1 cellular context compared by ENCODE assay signal in genomic region chr6:167396659-167397490, GRCh38.
TF ChIP-seq lines count a peak whose summit lies in the region.

No MANE protein-coding gene starts in this region.

TF ChIP-seq in HepG2, 621 proteins besides CTCF, POLR2A, EP300 and RAD21 (continued from another document and continues in another):
- TF ChIP-seq, protein P1, sequence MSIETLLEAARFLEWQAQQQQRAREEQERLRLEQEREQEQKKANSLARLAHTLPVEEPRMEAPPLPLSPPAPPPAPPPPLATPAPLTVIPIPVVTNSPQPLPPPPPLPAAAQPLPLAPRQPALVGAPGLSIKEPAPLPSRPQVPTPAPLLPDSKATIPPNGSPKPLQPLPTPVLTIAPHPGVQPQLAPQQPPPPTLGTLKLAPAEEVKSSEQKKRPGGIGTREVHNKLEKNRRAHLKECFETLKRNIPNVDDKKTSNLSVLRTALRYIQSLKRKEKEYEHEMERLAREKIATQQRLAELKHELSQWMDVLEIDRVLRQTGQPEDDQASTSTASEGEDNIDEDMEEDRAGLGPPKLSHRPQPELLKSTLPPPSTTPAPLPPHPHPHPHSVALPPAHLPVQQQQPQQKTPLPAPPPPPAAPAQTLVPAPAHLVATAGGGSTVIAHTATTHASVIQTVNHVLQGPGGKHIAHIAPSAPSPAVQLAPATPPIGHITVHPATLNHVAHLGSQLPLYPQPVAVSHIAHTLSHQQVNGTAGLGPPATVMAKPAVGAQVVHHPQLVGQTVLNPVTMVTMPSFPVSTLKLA (IDR thresholded peaks at IDR 0.05): no peak
- TF ChIP-seq RARG (CRISPR knock-in tag; IDR thresholded peaks at IDR 0.05; ENCODE audit: low read depth): no peak
- TF ChIP-seq SOX13 (IDR thresholded peaks at IDR 0.05): no peak
- TF ChIP-seq SOX13 (CRISPR knock-in tag; conservative IDR thresholded peaks at IDR 0.05 in 1 of 2, IDR thresholded peaks at IDR 0.05 in 1 of 2): peak in 1 of 2 experiments; percentile 57; a peak in 1 of 4 replicates
- no peak for TF ChIP-seq YEATS2 (CRISPR knock-in tag; IDR thresholded peaks at IDR 0.05; ENCODE audit: borderline replicate concordance)
- 0 out of 2 replicates have a peak, but pooled peaks have one; percentile 29 for TF ChIP-seq ZNF614 (CRISPR knock-in tag; IDR thresholded peaks at IDR 0.05; ENCODE audit: borderline replicate concordance)
- no peak for TF ChIP-seq RBM22 (optimal IDR thresholded peaks at IDR 0.05; ENCODE audit: low read length)
- no peak for TF ChIP-seq ZNF782 (CRISPR knock-in tag; IDR thresholded peaks at IDR 0.05; ENCODE audit: borderline replicate concordance)
- peak; percentile 27; the same call in 1 of the 2 replicates for TF ChIP-seq TARDBP (CRISPR knock-in tag; IDR thresholded peaks at IDR 0.05)
- TF ChIP-seq, protein P2, sequence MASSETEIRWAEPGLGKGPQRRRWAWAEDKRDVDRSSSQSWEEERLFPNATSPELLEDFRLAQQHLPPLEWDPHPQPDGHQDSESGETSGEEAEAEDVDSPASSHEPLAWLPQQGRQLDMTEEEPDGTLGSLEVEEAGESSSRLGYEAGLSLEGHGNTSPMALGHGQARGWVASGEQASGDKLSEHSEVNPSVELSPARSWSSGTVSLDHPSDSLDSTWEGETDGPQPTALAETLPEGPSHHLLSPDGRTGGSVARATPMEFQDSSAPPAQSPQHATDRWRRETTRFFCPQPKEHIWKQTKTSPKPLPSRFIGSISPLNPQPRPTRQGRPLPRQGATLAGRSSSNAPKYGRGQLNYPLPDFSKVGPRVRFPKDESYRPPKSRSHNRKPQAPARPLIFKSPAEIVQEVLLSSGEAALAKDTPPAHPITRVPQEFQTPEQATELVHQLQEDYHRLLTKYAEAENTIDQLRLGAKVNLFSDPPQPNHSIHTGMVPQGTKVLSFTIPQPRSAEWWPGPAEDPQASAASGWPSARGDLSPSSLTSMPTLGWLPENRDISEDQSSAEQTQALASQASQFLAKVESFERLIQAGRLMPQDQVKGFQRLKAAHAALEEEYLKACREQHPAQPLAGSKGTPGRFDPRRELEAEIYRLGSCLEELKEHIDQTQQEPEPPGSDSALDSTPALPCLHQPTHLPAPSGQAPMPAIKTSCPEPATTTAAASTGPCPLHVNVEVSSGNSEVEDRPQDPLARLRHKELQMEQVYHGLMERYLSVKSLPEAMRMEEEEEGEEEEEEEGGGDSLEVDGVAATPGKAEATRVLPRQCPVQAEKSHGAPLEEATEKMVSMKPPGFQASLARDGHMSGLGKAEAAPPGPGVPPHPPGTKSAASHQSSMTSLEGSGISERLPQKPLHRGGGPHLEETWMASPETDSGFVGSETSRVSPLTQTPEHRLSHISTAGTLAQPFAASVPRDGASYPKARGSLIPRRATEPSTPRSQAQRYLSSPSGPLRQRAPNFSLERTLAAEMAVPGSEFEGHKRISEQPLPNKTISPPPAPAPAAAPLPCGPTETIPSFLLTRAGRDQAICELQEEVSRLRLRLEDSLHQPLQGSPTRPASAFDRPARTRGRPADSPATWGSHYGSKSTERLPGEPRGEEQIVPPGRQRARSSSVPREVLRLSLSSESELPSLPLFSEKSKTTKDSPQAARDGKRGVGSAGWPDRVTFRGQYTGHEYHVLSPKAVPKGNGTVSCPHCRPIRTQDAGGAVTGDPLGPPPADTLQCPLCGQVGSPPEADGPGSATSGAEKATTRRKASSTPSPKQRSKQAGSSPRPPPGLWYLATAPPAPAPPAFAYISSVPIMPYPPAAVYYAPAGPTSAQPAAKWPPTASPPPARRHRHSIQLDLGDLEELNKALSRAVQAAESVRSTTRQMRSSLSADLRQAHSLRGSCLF (CRISPR knock-in tag; IDR thresholded peaks at IDR 0.05; ENCODE audit: borderline replicate concordance): no peak
- TF ChIP-seq ZNF446 (CRISPR knock-in tag; IDR thresholded peaks at IDR 0.05): no peak
- TF ChIP-seq TRIM24 (CRISPR knock-in tag; IDR thresholded peaks at IDR 0.05): no peak
- TF ChIP-seq ZNF414 (CRISPR knock-in tag; IDR thresholded peaks at IDR 0.05): no peak; the same call in 1 of the 2 replicates
- no peak; the same call in none of the 2 replicates for TF ChIP-seq ZMYM3 (CRISPR knock-in tag; IDR thresholded peaks at IDR 0.05)
- no peak for TF ChIP-seq ZNF33B (CRISPR knock-in tag; IDR thresholded peaks at IDR 0.05)
- no peak for TF ChIP-seq ZSCAN12 (CRISPR knock-in tag; IDR thresholded peaks at IDR 0.05)
- no peak for TF ChIP-seq THYN1 (CRISPR knock-in tag; IDR thresholded peaks at IDR 0.05; ENCODE audit: borderline replicate concordance, low read depth)
- TF ChIP-seq ZNF292 (CRISPR knock-in tag; IDR thresholded peaks at IDR 0.05; ENCODE audit: borderline replicate concordance, low read depth): no peak; the same call in 1 of the 2 replicates
- TF ChIP-seq, protein P3, sequence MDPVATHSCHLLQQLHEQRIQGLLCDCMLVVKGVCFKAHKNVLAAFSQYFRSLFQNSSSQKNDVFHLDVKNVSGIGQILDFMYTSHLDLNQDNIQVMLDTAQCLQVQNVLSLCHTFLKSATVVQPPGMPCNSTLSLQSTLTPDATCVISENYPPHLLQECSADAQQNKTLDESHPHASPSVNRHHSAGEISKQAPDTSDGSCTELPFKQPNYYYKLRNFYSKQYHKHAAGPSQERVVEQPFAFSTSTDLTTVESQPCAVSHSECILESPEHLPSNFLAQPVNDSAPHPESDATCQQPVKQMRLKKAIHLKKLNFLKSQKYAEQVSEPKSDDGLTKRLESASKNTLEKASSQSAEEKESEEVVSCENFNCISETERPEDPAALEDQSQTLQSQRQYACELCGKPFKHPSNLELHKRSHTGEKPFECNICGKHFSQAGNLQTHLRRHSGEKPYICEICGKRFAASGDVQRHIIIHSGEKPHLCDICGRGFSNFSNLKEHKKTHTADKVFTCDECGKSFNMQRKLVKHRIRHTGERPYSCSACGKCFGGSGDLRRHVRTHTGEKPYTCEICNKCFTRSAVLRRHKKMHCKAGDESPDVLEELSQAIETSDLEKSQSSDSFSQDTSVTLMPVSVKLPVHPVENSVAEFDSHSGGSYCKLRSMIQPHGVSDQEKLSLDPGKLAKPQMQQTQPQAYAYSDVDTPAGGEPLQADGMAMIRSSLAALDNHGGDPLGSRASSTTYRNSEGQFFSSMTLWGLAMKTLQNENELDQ (CRISPR knock-in tag; IDR thresholded peaks at IDR 0.05; ENCODE audit: borderline replicate concordance): no peak
- TF ChIP-seq, protein P4, sequence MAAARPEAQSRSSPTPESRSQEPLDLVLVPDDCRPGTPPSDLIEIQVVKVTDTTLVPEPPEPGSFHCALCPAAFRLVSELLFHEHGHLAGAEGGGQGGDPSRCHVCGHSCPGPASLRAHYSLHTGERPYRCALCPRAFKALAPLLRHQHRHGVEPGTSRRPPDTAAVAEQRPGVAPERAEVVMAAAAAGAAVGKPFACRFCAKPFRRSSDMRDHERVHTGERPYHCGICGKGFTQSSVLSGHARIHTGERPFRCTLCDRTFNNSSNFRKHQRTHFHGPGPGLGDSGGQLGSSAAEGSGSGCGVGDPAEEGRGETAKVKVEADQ (CRISPR knock-in tag; IDR thresholded peaks at IDR 0.05; ENCODE audit: borderline replicate concordance): no peak
- TF ChIP-seq MTF1 (CRISPR knock-in tag; IDR thresholded peaks at IDR 0.05): no peak
- TF ChIP-seq CEBPB (IDR thresholded peaks at IDR 0.05; ENCODE audit: borderline replicate concordance, low read depth, low read length): no peak
- TF ChIP-seq KLF12 (CRISPR knock-in tag; IDR thresholded peaks at IDR 0.05; ENCODE audit: borderline replicate concordance): no peak
- 0 out of 2 replicates have a peak, but pooled peaks have one; percentile 28 for TF ChIP-seq ZNF629 (CRISPR knock-in tag; conservative IDR thresholded peaks at IDR 0.05)
- TF ChIP-seq SIN3A (IDR thresholded peaks at IDR 0.05; ENCODE audit: borderline replicate concordance, low read depth, low read length): no peak
- peak; percentile 78 for TF ChIP-seq HDAC2 (CRISPR knock-in tag; IDR thresholded peaks at IDR 0.05)
- no peak for TF ChIP-seq HOXA9 (CRISPR knock-in tag; IDR thresholded peaks at IDR 0.05; ENCODE audit: borderline replicate concordance)
- TF ChIP-seq IRF2 (CRISPR knock-in tag; IDR thresholded peaks at IDR 0.05): peak; percentile 65; the same call in 1 of the 2 replicates
- no peak for TF ChIP-seq ZNF549 (CRISPR knock-in tag; IDR thresholded peaks at IDR 0.05)
- TF ChIP-seq, protein P5, sequence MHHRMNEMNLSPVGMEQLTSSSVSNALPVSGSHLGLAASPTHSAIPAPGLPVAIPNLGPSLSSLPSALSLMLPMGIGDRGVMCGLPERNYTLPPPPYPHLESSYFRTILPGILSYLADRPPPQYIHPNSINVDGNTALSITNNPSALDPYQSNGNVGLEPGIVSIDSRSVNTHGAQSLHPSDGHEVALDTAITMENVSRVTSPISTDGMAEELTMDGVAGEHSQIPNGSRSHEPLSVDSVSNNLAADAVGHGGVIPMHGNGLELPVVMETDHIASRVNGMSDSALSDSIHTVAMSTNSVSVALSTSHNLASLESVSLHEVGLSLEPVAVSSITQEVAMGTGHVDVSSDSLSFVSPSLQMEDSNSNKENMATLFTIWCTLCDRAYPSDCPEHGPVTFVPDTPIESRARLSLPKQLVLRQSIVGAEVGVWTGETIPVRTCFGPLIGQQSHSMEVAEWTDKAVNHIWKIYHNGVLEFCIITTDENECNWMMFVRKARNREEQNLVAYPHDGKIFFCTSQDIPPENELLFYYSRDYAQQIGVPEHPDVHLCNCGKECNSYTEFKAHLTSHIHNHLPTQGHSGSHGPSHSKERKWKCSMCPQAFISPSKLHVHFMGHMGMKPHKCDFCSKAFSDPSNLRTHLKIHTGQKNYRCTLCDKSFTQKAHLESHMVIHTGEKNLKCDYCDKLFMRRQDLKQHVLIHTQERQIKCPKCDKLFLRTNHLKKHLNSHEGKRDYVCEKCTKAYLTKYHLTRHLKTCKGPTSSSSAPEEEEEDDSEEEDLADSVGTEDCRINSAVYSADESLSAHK (CRISPR knock-in tag; IDR thresholded peaks at IDR 0.05; ENCODE audit: borderline replicate concordance): no peak
- TF ChIP-seq SYNCRIP (IDR thresholded peaks at IDR 0.05; ENCODE audit: insufficient read depth, low read depth, low read length): no peak
- peak; percentile 62; the same call in 1 of the 2 replicates for TF ChIP-seq MEIS1 (CRISPR knock-in tag; IDR thresholded peaks at IDR 0.05; ENCODE audit: borderline replicate concordance)
- TF ChIP-seq SMARCE1 (IDR thresholded peaks at IDR 0.05; ENCODE audit: borderline replicate concordance): no peak
- TF ChIP-seq, protein P6, sequence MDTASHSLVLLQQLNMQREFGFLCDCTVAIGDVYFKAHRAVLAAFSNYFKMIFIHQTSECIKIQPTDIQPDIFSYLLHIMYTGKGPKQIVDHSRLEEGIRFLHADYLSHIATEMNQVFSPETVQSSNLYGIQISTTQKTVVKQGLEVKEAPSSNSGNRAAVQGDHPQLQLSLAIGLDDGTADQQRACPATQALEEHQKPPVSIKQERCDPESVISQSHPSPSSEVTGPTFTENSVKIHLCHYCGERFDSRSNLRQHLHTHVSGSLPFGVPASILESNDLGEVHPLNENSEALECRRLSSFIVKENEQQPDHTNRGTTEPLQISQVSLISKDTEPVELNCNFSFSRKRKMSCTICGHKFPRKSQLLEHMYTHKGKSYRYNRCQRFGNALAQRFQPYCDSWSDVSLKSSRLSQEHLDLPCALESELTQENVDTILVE (CRISPR knock-in tag; IDR thresholded peaks at IDR 0.05): no peak
- no peak for TF ChIP-seq FOSL1 (CRISPR knock-in tag; IDR thresholded peaks at IDR 0.05; ENCODE audit: borderline replicate concordance)
- TF ChIP-seq ZSCAN22 (CRISPR knock-in tag; IDR thresholded peaks at IDR 0.05): no peak
- TF ChIP-seq ZNF550 (CRISPR knock-in tag; IDR thresholded peaks at IDR 0.05; ENCODE audit: borderline replicate concordance): 0 out of 2 replicates have a peak, but pooled peaks have one; percentile 45
- TF ChIP-seq ETS1 (CRISPR knock-in tag; IDR thresholded peaks at IDR 0.05): no peak
- TF ChIP-seq ZNF709 (CRISPR knock-in tag; IDR thresholded peaks at IDR 0.05): no peak
- no peak for TF ChIP-seq ZMAT5 (CRISPR knock-in tag; IDR thresholded peaks at IDR 0.05; ENCODE audit: borderline replicate concordance, low read depth)
- no peak for TF ChIP-seq NAIF1 (CRISPR knock-in tag; IDR thresholded peaks at IDR 0.05; ENCODE audit: borderline replicate concordance)
- TF ChIP-seq RCOR2 (CRISPR knock-in tag; IDR thresholded peaks at IDR 0.05): peak; percentile 32; the same call in 1 of the 2 replicates
- TF ChIP-seq, protein P7, sequence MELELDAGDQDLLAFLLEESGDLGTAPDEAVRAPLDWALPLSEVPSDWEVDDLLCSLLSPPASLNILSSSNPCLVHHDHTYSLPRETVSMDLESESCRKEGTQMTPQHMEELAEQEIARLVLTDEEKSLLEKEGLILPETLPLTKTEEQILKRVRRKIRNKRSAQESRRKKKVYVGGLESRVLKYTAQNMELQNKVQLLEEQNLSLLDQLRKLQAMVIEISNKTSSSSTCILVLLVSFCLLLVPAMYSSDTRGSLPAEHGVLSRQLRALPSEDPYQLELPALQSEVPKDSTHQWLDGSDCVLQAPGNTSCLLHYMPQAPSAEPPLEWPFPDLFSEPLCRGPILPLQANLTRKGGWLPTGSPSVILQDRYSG (CRISPR knock-in tag; IDR thresholded peaks at IDR 0.05): no peak
- peak; percentile 39 for TF ChIP-seq CEBPG (CRISPR knock-in tag; IDR thresholded peaks at IDR 0.05)
- no peak for TF ChIP-seq SNAPC2 (CRISPR knock-in tag; IDR thresholded peaks at IDR 0.05)
- TF ChIP-seq NFIB (CRISPR knock-in tag; IDR thresholded peaks at IDR 0.05; ENCODE audit: borderline replicate concordance): no peak
- TF ChIP-seq FOSL2 (CRISPR knock-in tag; IDR thresholded peaks at IDR 0.05): no peak
- TF ChIP-seq TOPORS (CRISPR knock-in tag; IDR thresholded peaks at IDR 0.05): no peak
